1 cellular context compared by ENCODE assay signal in the genomic region with DNA sequence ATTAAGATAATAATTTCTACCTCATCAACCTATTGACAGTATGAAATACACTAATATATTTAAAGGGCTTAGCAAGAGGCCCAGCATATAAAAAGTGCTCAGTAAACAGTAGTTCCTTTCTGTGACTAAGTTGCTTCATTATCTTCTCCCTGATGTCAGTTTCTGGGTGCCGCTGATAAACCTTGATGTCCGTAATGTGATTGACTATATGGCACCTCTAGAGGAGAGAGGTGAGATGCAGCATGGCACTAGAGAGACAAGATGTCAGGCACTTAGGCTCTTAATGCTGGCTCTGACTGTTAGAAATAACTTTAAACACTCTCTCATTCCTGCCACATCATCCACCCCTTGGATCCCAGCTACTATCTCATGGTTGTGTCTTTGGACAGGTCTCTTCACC.
TF ChIP-seq lines count a peak whose summit lies in the region.

No MANE protein-coding gene starts in this region.

TF ChIP-seq in WTC11, 78 proteins besides CTCF, POLR2A, EP300 and RAD21 (continued from another document):
- TF ChIP-seq, protein P1, sequence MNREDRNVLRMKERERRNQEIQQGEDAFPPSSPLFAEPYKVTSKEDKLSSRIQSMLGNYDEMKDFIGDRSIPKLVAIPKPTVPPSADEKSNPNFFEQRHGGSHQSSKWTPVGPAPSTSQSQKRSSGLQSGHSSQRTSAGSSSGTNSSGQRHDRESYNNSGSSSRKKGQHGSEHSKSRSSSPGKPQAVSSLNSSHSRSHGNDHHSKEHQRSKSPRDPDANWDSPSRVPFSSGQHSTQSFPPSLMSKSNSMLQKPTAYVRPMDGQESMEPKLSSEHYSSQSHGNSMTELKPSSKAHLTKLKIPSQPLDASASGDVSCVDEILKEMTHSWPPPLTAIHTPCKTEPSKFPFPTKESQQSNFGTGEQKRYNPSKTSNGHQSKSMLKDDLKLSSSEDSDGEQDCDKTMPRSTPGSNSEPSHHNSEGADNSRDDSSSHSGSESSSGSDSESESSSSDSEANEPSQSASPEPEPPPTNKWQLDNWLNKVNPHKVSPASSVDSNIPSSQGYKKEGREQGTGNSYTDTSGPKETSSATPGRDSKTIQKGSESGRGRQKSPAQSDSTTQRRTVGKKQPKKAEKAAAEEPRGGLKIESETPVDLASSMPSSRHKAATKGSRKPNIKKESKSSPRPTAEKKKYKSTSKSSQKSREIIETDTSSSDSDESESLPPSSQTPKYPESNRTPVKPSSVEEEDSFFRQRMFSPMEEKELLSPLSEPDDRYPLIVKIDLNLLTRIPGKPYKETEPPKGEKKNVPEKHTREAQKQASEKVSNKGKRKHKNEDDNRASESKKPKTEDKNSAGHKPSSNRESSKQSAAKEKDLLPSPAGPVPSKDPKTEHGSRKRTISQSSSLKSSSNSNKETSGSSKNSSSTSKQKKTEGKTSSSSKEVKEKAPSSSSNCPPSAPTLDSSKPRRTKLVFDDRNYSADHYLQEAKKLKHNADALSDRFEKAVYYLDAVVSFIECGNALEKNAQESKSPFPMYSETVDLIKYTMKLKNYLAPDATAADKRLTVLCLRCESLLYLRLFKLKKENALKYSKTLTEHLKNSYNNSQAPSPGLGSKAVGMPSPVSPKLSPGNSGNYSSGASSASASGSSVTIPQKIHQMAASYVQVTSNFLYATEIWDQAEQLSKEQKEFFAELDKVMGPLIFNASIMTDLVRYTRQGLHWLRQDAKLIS (CRISPR knock-in tag; IDR thresholded peaks at IDR 0.05; ENCODE audit: borderline replicate concordance), result no peak
- TF ChIP-seq MXD4 (CRISPR knock-in tag; IDR thresholded peaks at IDR 0.05; ENCODE audit: borderline replicate concordance) (no peak), ZNF138 (CRISPR knock-in tag; conservative IDR thresholded peaks at IDR 0.05) (no peak)
- TF ChIP-seq, protein P2, sequence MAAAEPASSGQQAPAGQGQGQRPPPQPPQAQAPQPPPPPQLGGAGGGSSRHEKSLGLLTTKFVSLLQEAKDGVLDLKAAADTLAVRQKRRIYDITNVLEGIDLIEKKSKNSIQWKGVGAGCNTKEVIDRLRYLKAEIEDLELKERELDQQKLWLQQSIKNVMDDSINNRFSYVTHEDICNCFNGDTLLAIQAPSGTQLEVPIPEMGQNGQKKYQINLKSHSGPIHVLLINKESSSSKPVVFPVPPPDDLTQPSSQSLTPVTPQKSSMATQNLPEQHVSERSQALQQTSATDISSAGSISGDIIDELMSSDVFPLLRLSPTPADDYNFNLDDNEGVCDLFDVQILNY (CRISPR knock-in tag; IDR thresholded peaks at IDR 0.05), result no peak
TF ChIP-seq in WTC11: peak in this region for 0.
